8 cellular contexts compared by ENCODE assay signal in the genomic region with DNA sequence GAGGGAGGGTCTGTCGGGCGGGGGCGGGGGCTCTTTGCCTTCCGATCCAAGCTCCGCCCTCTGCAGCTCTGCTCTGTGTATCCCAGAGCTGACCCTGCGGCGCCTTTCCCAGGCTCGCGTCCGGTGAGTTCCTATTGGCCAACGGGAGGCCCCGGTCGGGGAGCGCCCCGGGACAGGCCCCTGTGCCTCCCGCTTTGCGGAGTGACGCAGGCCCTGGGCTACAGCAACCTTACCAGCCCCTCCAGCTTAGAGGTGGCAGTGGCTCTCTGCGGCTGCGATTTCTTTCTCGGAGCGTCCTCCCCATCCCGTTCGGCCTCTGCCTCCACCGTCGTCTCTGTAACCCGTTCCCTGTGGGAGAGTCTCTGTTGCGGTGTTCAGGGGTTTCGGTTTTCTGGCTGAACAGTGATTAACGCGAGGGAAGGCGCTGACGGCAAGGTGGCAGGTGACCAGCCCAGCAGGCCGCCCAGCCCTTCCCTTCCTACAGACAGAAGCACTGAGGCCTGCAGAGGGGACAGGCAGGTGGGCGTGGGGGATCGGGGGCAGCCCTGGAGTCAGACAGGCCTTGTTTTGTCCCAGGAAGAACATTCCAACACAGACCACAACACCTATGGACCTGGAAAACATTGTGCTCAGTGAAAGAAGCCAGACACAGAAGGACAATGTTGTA. TPM values are rescaled to one million over a fixed set of nuclear protein-coding genes. Genes with fewer than 3 reads are reported as not detected.
DNase-seq lines count a peak whose midpoint lies in the region; ATAC-seq and TF ChIP-seq lines count a peak whose summit lies in the region.

No MANE protein-coding gene starts in this region.

- TF ChIP-seq CTCF in Calu3 (IDR thresholded peaks at IDR 0.05; ENCODE audit: unreplicated experiment) (no peak), thyroid gland (IDR thresholded peaks at IDR 0.05) (no peak)

- H3K36me3 ChIP-seq in endocrine pancreas (ENCODE audit: control insufficient read depth, insufficient read depth, low read length) (no peaks in the 10 kb centered on the region), thyroid gland (no peaks in the 10 kb centered on the region)

- H3K4me3 ChIP-seq in endocrine pancreas (ENCODE audit: control insufficient read depth, insufficient read depth, low read length) (peak overlapping the region; percentile 61), thyroid gland (replicated peaks in 1 of 3) (peak overlapping the region; percentile 13 to 37 (median 30))

- H3K4me1 ChIP-seq in endocrine pancreas (ENCODE audit: control insufficient read depth, insufficient read depth, low read length): no peaks in the 10 kb centered on the region
- peaks cover 7 to 18% of the 10 kb centered on the region in 2 donors for H3K4me1 ChIP-seq in thyroid gland

- peak; percentile 56 for ATAC-seq in memory B cell (ENCODE audit: low read depth)
- no peak for ATAC-seq in HG03442 (IDR thresholded peaks at IDR 0.05; ENCODE audit: unreplicated experiment)
- no peak for ATAC-seq in GM19023 (IDR thresholded peaks at IDR 0.05; ENCODE audit: unreplicated experiment)

- peak overlapping the region; percentile 58 for H3K4me3 Mint-ChIP-seq in Calu3 (ENCODE audit: low read depth, unreplicated experiment)
- peak overlapping the region; percentile 22 for H3K4me3 Mint-ChIP-seq in memory B cell

- TSS peak; percentile 88 for BruUV-seq in Calu3 (replicated peaks; lab: Mats Ljungman, UMichigan)

- no peaks in the 10 kb centered on the region for H3K27me3 ChIP-seq in endocrine pancreas (ENCODE audit: control insufficient read depth, insufficient read depth, low read length)
- H3K27me3 ChIP-seq in thyroid gland: no peaks in the 10 kb centered on the region

- 4 to 7% methylated on average over 15 to 31 of the region's 36 CpGs for WGBS in thyroid gland, 2 donors

- TF ChIP-seq POLR2A in thyroid gland (IDR thresholded peaks at IDR 0.05): peak; percentile 17 to 79

- H3K27ac Mint-ChIP-seq in Calu3 (ENCODE audit: unreplicated experiment) (peak overlapping the region; percentile 28), memory B cell (no peak overlapping the region)

- DNase-seq in Calu3 (peak; percentile 90), NCI-H526 (lab: John Stamatoyannopoulos, UW) (peak; percentile 40 to 85), memory B cell (ENCODE audit: low spot score in 2 of 2) (no peak), thyroid gland (peak; percentile 84 to 87), activated gamma-delta T cell (lab: John Stamatoyannopoulos, UW) (no peak)

- peaks cover 18% of the 10 kb centered on the region for H3K4me1 Mint-ChIP-seq in Calu3 (ENCODE audit: low read depth, unreplicated experiment)
- peaks cover 3% of the 10 kb centered on the region for H3K4me1 Mint-ChIP-seq in memory B cell

- intact Hi-C loops in Calu3 (cut with micrococcal nuclease; ENCODE audit: unreplicated experiment): loop anchor here (2.0 kb wide), 1 partner anchor 192 kb away; no protein-coding TSS in a partner anchor
- intact Hi-C loops in thyroid gland (cut with DNase I): loop anchor here (10.0 kb wide), 1 partner anchor 198 kb away; no protein-coding TSS in a partner anchor

- peak overlapping the region; percentile 75 to 88 (median 78) for H3K27ac ChIP-seq in thyroid gland

- H3K36me3 Mint-ChIP-seq in Calu3 (ENCODE audit: insufficient read depth, unreplicated experiment): peaks cover 13% of the 10 kb centered on the region
- peaks cover 2% of the 10 kb centered on the region for H3K36me3 Mint-ChIP-seq in memory B cell

- H3K9ac ChIP-seq in endocrine pancreas (ENCODE audit: control insufficient read depth, insufficient read depth, low read length): peak overlapping the region; percentile 90

- H3K27me3 Mint-ChIP-seq in Calu3 (ENCODE audit: unreplicated experiment) (no peaks in the 10 kb centered on the region), memory B cell (peaks cover 10% of the 10 kb centered on the region)

- CTCF ChIA-PET in Calu3 (lab: Charles Lee): interaction anchor here (0.5 to 5.6 kb wide), 8 partner anchors 10 to 212 kb away, joined by 3 to 75 read pairs (median 4); partner anchors contain the start of genes PEDS1 and UBE2V1

- no peaks in the 10 kb centered on the region for H3K9me3 ChIP-seq in endocrine pancreas (ENCODE audit: control insufficient read depth, low read length)
- H3K9me3 ChIP-seq in thyroid gland: no peaks in the 10 kb centered on the region

- peaks cover 3% of the 10 kb centered on the region for H3K9me3 Mint-ChIP-seq in Calu3 (ENCODE audit: low read depth, unreplicated experiment)
- no peaks in the 10 kb centered on the region for H3K9me3 Mint-ChIP-seq in memory B cell

RNA-seq across cellular contexts. Expression of gene CEBPB, which starts 18.1 kb away (rescaled TPM):
- total RNA-seq in Calu3 (2022): 137 and 147 TPM in 2 replicates
- 100 to 1,000 TPM in 3 of 4 donors, 10 to 100 TPM in 1; 61.7 to 132 (median 104) TPM for total RNA-seq in thyroid gland

RNA-seq across cellular contexts. Expression of gene PEDS1, which starts 19.0 kb away (rescaled TPM):
- total RNA-seq in Calu3 (2022) (36.0 and 37.5 TPM in 2 replicates), thyroid gland (10 to 100 TPM; 15.8 to 22.7 (median 19.7) TPM)

RNA-seq across cellular contexts. Expression of gene UBE2V1, which starts 59.5 kb away (rescaled TPM):
- total RNA-seq in Calu3 (2022): 212 TPM in 2 replicates
- 100 to 1,000 TPM in 1 of 4 donors, 10 to 100 TPM in 3; 77.3 to 110 (median 92.3) TPM for total RNA-seq in thyroid gland

Comparison
In these comparisons a context has a peak if more than half of its experiments do, and no peak if none do; other contexts are left out.
1. DNase-seq: peak in Calu3 (single experiment), NCI-H526 (2 of 2) and thyroid gland (2 of 2); none in memory B cell (0 of 2) and activated gamma-delta T cell (single experiment).